11 cellular contexts compared by ENCODE assay signal in the genomic region with DNA sequence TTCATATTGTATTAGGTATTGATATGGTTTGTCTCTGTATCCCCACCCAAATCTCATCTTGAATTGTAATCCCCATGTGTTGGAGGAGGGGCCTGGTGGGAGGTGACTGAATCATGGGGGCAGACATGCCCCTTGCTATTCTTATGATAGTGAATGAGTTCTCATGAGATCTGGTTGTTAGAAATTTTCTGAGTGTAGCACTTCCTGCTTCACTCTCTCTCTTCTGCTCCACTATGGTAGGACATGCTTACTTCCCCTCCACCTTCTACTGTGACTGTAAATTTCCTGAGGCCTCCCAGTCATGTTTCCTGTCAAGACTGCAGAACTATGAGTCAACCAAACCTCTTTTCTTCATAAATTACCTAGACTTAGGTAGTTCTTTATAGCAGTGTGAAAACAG.
DNase-seq lines count a peak whose midpoint lies in the region; ATAC-seq and TF ChIP-seq lines count a peak whose summit lies in the region.
"Had no signal": no experiment of that assay in that cellular context is flagged by ENCODE, and none has a peak within 500 bp of the region (broad histone marks: within the 10 kb centered on the region; RNA-seq: fewer than 3 reads in every experiment).

No MANE protein-coding gene starts in this region.

- no peak overlapping the region for H3K27ac ChIP-seq in aorta (ENCODE audit: low read depth in 1 of 2, low read length in 2 of 2)
- H3K27ac ChIP-seq: tibial artery had no signal

- no peaks in the 10 kb centered on the region for H3K27me3 ChIP-seq in aorta (ENCODE audit: control insufficient read depth in 1 of 2, insufficient read depth in 2 of 2, low read length in 1 of 2)
- H3K27me3 ChIP-seq: tibial artery had no signal

- H3K4me1 ChIP-seq in aorta (ENCODE audit: control insufficient read depth in 1 of 2, insufficient read depth in 2 of 2, low read length in 2 of 2) = no peaks in the 10 kb centered on the region
- H3K4me1 ChIP-seq: tibial artery had no signal

- H3K9me3 ChIP-seq in aorta (ENCODE audit: control insufficient read depth, low read length) = no peaks in the 10 kb centered on the region
- H3K9me3 ChIP-seq: tibial artery had no signal

- DNase-seq in GM12865 (ENCODE audit: low read depth) (peak; percentile 26), activated T-cell treated with anti-CD3 and anti-CD28 coated beads for 4 hours (peak; percentile 14), pulmonary artery endothelial cell (ENCODE audit: low read depth, low spot score) (peak; percentile 29), activated gamma-delta T cell treated with Interleukin-2 at 50 U/mL for 16 hours (no peak), NCI-H526 treated with DMSO at 0.1 percent for 48 hours (lab: John Stamatoyannopoulos, UW) (no peak), NCI-H82 (lab: John Stamatoyannopoulos, UW) (no peak), aorta (no peak)
- DNase-seq: DMS 273 treated with DMSO at 0.1 percent for 48 hours, NCI-H187, tibial artery had no signal

- peak; percentile 62 for ATAC-seq in HG03175 (IDR thresholded peaks at IDR 0.05; ENCODE audit: unreplicated experiment)
- no peak for ATAC-seq in aorta (ENCODE audit: low FRiP score)

- intact Hi-C loops in aorta (cut with DNase I) = no loop called here

- H3K4me3 ChIP-seq in GM12865 (ENCODE audit: low read depth, low read length) (no peak overlapping the region), aorta (ENCODE audit: low read length in 2 of 2) (no peak overlapping the region)
- H3K4me3 ChIP-seq: tibial artery had no signal

- no peak for TF ChIP-seq CTCF in GM12865 (IDR thresholded peaks at IDR 0.05; ENCODE audit: insufficient read depth, low read depth, low read length, missing control alignments)

- H3K36me3 ChIP-seq in aorta (ENCODE audit: control insufficient read depth in 1 of 2, insufficient read depth in 2 of 2, low read length in 1 of 2) = no peaks in the 10 kb centered on the region
- H3K36me3 ChIP-seq: tibial artery had no signal

Comparison
In these comparisons a context has a peak if more than half of its experiments do, and no peak if none do; other contexts are left out.
1. DNase-seq: peak in GM12865 (single experiment), activated T-cell treated with anti-CD3 and anti-CD28 coated beads for 4 hours (single experiment) and pulmonary artery endothelial cell (single experiment); none in activated gamma-delta T cell treated with Interleukin-2 at 50 U/mL for 16 hours (single experiment), NCI-H526 treated with DMSO at 0.1 percent for 48 hours (single experiment), NCI-H82 (single experiment) and aorta (0 of 2).